8 cellular contexts compared by ENCODE assay signal in the genomic region with DNA sequence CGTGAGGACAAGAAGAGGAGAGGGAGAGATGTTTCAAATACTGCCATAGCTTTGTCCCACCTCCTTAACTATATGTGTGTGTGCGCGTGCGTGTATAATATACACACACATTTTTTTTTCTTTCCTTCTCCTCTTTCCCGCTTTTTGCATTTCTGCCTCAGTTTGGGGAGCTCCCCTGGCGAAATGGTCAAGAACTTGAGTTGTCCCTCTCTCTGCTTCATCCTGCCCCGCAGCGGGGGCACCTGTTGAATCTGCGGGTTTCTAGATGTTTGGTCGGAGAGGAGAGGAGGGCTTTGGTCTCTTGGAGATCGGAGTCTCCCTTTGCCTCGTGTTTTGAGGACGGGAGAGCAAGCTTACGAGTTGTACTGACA. TPM values are rescaled to one million over a fixed set of nuclear protein-coding genes. Genes with fewer than 3 reads are reported as not detected.
DNase-seq lines count a peak whose midpoint lies in the region; ATAC-seq, FAIRE-seq and TF ChIP-seq lines count a peak whose summit lies in the region.

No MANE protein-coding gene starts in this region.

- peak; percentile 35 for FAIRE-seq in GM12891 (lab: Jason Lieb, UNC)

- peak overlapping the region; percentile 34 for H3K27ac ChIP-seq in right cardiac atrium (ENCODE audit: low read length)

- peaks cover 18% of the 10 kb centered on the region for H3K4me1 Mint-ChIP-seq in activated naive CD8-positive, alpha-beta T cell treated with anti-CD3 and anti-CD28 coated beads for 36 hours

- no peaks in the 10 kb centered on the region for H3K4me1 ChIP-seq in right cardiac atrium (ENCODE audit: control insufficient read depth, insufficient read depth, low read length)

- 1% methylated on average over 14 of the region's 14 CpGs for WGBS in right cardiac atrium

- DNase-seq in ACHN = peak; percentile 58
- peak; percentile 27 for DNase-seq in GM12891 (ENCODE audit: insufficient read length, low spot score)
- peak; percentile 45 for DNase-seq in NCI-H2107 treated with DMSO at 0.1 percent for 48 hours (lab: John Stamatoyannopoulos, UW; ENCODE audit: unreplicated experiment)
- no peak for DNase-seq in activated naive CD8-positive, alpha-beta T cell treated with anti-CD3 and anti-CD28 coated beads for 36 hours
- DNase-seq in right cardiac atrium = no peak
- no peak for DNase-seq in sciatic nerve (ENCODE audit: low spot score)
- no peak for DNase-seq in GM03348 (ENCODE audit: low spot score)

- peak overlapping the region; percentile 97 for H3K4me3 Mint-ChIP-seq in activated naive CD8-positive, alpha-beta T cell treated with anti-CD3 and anti-CD28 coated beads for 36 hours

- TF ChIP-seq POLR2A in GM12891 (IDR thresholded peaks at IDR 0.05; ENCODE audit: low read depth, low read length) = no peak; the same call in 1 of the 2 replicates

- H3K9me3 Mint-ChIP-seq in activated naive CD8-positive, alpha-beta T cell treated with anti-CD3 and anti-CD28 coated beads for 36 hours = peaks cover 19% of the 10 kb centered on the region

- peaks cover 33% of the 10 kb centered on the region for H3K36me3 Mint-ChIP-seq in activated naive CD8-positive, alpha-beta T cell treated with anti-CD3 and anti-CD28 coated beads for 36 hours

- intact Hi-C loops in right cardiac atrium (cut with DNase I) = no loop called here
- intact Hi-C loops in sciatic nerve (cut with DNase I) = no loop called here

- in situ Hi-C loops in ACHN (cut with HindIII; ENCODE audit: low pct_ligation_motif_present, low pct_unique_long_range_greater_than_20kb, low sequenced_read_pairs) = no loop called here

- peak; percentile 3 for ATAC-seq in HG02885 (IDR thresholded peaks at IDR 0.05; ENCODE audit: poor library complexity, unreplicated experiment)
- ATAC-seq in right cardiac atrium = peak in 1 of 2 donors; percentile 16
- ATAC-seq in sciatic nerve = peak; percentile 4

- no peaks in the 10 kb centered on the region for H3K27me3 Mint-ChIP-seq in activated naive CD8-positive, alpha-beta T cell treated with anti-CD3 and anti-CD28 coated beads for 36 hours

- H3K27ac Mint-ChIP-seq in activated naive CD8-positive, alpha-beta T cell treated with anti-CD3 and anti-CD28 coated beads for 36 hours = peak overlapping the region; percentile 89

- H3K9me3 ChIP-seq in right cardiac atrium (ENCODE audit: control insufficient read depth, low read length) = no peaks in the 10 kb centered on the region

- H3K4me3 ChIP-seq in right cardiac atrium (ENCODE audit: low read length) = peak overlapping the region; percentile 62

- no peaks in the 10 kb centered on the region for H3K27me3 ChIP-seq in right cardiac atrium (ENCODE audit: control insufficient read depth, insufficient read depth)

TF ChIP-seq in GM12891, 5 proteins besides CTCF, POLR2A, EP300 and RAD21:
- TF ChIP-seq POU2F2 (IDR thresholded peaks at IDR 0.05; ENCODE audit: low read depth, low read length) (no peak), TAF1 (IDR thresholded peaks at IDR 0.05; ENCODE audit: low read depth, low read length) (no peak), PAX5 (IDR thresholded peaks at IDR 0.05; ENCODE audit: insufficient read depth, low read length, severe bottlenecking) (no peak), POLR2AphosphoS5 (IDR thresholded peaks at IDR 0.05; ENCODE audit: low read depth, low read length) (no peak), SPI1 (IDR thresholded peaks at IDR 0.05; ENCODE audit: low read depth, low read length) (no peak)

RNA-seq across cellular contexts. Expression of gene SCCPDH, which starts 0.5 kb away (rescaled TPM):
- polyA plus RNA-seq in GM12891 (2012; ENCODE audit: low read depth, missing spikeins) = 24.7 TPM
- 10 to 100 TPM; 45.8 to 46.3 TPM for total RNA-seq in activated naive CD8-positive, alpha-beta T cell treated with anti-CD3 and anti-CD28 coated beads for 36 hours
- 10 to 100 TPM; 22.2 to 29.8 (median 28.4) TPM for total RNA-seq in right cardiac atrium
- 24.3 TPM for polyA plus RNA-seq in right cardiac atrium
- total RNA-seq in sciatic nerve = 79.0 TPM

Comparison
In these comparisons a context has a peak if more than half of its experiments do, and no peak if none do; other contexts are left out.
1. DNase-seq: peak in ACHN (single experiment), GM12891 (single experiment) and NCI-H2107 treated with DMSO at 0.1 percent for 48 hours (single experiment); none in activated naive CD8-positive, alpha-beta T cell treated with anti-CD3 and anti-CD28 coated beads for 36 hours (single experiment), right cardiac atrium (0 of 3), sciatic nerve (single experiment) and GM03348 (single experiment).